ENCODE assay signal across 2 cellular contexts in genomic region chr14:48723841-48724495, GRCh38.
TF ChIP-seq lines count a peak whose summit lies in the region.

No MANE protein-coding gene starts in this region.

TF ChIP-seq in IMR-90, 13 proteins besides CTCF, POLR2A, EP300 and RAD21 (continued from another document):
- TF ChIP-seq USF2 (IDR thresholded peaks at IDR 0.05; ENCODE audit: low read depth, low read length) (no peak), NFE2L2 (IDR thresholded peaks at IDR 0.05; ENCODE audit: low read depth, low read length) (no peak), MAZ (IDR thresholded peaks at IDR 0.05; ENCODE audit: borderline replicate concordance, low read depth, low read length) (no peak)
TF ChIP-seq in IMR-90: peak in this region for 1.

TF ChIP-seq in HEK293T, 16 proteins besides CTCF, POLR2A, EP300 and RAD21 (continued from another document):
- TF ChIP-seq SP1 (IDR thresholded peaks at IDR 0.05) (no peak), L3MBTL2 (conservative IDR thresholded peaks at IDR 0.05) (no peak), SUZ12 (IDR thresholded peaks at IDR 0.05) (no peak)
